ENCODE assay signal across 15 cellular contexts in the genomic region with DNA sequence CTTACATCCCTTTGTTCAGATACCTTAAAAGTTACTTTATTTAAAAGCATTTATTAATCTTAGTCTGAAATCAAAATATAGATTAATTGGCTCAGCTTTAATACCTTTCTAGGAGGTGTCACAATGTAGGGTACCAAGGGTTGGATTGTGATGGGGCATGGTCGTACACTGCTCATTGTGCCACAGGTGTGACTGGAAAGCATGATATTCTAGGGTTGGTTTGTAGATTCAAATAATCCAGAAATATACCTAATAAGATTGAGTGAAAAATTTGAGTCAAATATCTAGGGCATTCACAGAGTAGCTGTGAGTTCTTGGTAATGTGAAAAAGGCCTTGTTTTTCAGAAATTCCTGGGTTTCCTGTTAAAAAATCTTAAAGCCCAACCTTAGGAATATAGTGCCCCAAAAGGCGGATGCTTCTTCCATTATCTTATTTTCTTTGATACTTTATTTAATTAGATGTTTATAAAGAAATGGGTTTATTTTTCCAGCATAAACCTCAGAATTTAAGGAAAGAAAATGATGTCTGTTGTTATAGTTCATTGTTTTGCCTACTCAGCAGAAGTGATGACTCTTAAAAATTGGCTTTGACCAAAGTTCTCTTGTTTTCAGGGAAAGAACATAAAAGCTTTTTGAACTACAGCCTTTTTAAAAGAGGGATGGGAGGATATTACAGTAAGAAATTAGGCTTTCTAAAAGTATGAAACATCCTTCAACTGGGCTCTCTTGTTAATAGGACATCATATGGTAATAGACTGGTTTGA.
"Had no signal": no experiment of that assay in that cellular context is flagged by ENCODE, and none has a peak within 500 bp of the region (broad histone marks: within the 10 kb centered on the region; RNA-seq: fewer than 3 reads in every experiment).

No MANE protein-coding gene starts in this region.

- H3K9me3 ChIP-seq: colonic mucosa, right atrium auricular region, upper lobe of left lung had no signal

- H3K27ac ChIP-seq: colonic mucosa, right atrium auricular region, upper lobe of left lung had no signal

- H3K27me3 Mint-ChIP-seq: activated CD4-positive, alpha-beta T cell treated with anti-CD3 and anti-CD28 coated beads, Interleukin-2, amount 10 ng/mL, durations not matched to agents 7 days and 5 days; naive B cell; stimulated activated naive CD8-positive, alpha-beta T cell treated with anti-CD3 and anti-CD28 coated beads, Interleukin-15, amount 100 ng/mL, for 72 hours had no signal

- H3K9me3 Mint-ChIP-seq: activated CD4-positive, alpha-beta T cell treated with anti-CD3 and anti-CD28 coated beads, Interleukin-2, amount 10 ng/mL, durations not matched to agents 7 days and 5 days; brain; naive B cell; stimulated activated naive CD8-positive, alpha-beta T cell treated with anti-CD3 and anti-CD28 coated beads, Interleukin-15, amount 100 ng/mL, for 72 hours had no signal

- H3K27me3 ChIP-seq: colonic mucosa, right atrium auricular region, upper lobe of left lung had no signal

- FAIRE-seq: small intestine had no signal

- DNase-seq: activated CD4-positive, alpha-beta T cell treated with anti-CD3 and anti-CD28 coated beads, Interleukin-2, amount 10 ng/mL, durations not matched to agents 7 days and 5 days; activated naive CD4-positive, alpha-beta T cell treated with anti-CD3 and anti-CD28 coated beads, Interleukin-2, amount 50 U/mL, for 16 hours; central memory CD4-positive, alpha-beta T cell; colonic mucosa; islet precursor cell; naive B cell; nucleus accumbens; posterior cingulate gyrus; small intestine; stimulated activated naive CD8-positive, alpha-beta T cell treated with anti-CD3 and anti-CD28 coated beads, Interleukin-15, amount 100 ng/mL, for 72 hours; SW 1271; upper lobe of left lung had no signal

- ATAC-seq: esophagus mucosa; stimulated activated naive CD8-positive, alpha-beta T cell treated with anti-CD3 and anti-CD28 coated beads, Interleukin-15, amount 100 ng/mL, for 72 hours had no signal

- H3K4me3 ChIP-seq: colonic mucosa, right atrium auricular region, upper lobe of left lung had no signal

- H3K4me3 Mint-ChIP-seq: activated CD4-positive, alpha-beta T cell treated with anti-CD3 and anti-CD28 coated beads, Interleukin-2, amount 10 ng/mL, durations not matched to agents 7 days and 5 days; stimulated activated naive CD8-positive, alpha-beta T cell treated with anti-CD3 and anti-CD28 coated beads, Interleukin-15, amount 100 ng/mL, for 72 hours had no signal
